In genomic region chr4:118989098-118990080, GRCh38 we compare ENCODE assay signal across 9 cellular contexts.
A peak's percentile ranks its signal among the peaks of the same experiment; 100 is the strongest.
DNase-seq lines count a peak whose midpoint lies in the region; ATAC-seq, FAIRE-seq and TF ChIP-seq lines count a peak whose summit lies in the region.
"Had no signal": no experiment of that assay in that cellular context is flagged by ENCODE, and none has a peak within 500 bp of the region (broad histone marks: within the 10 kb centered on the region; RNA-seq: fewer than 3 reads in every experiment).

No MANE protein-coding gene starts in this region.

- BruUV-seq in MCF 10A (replicated peaks; lab: Mats Ljungman, UMichigan), result no TSS peak

- peak overlapping the region; percentile 65 for H3K4me2 ChIP-seq in keratinocyte (ENCODE audit: control insufficient read depth, extremely low read depth, insufficient read depth, low read depth, low read length)

- H3K36me3 ChIP-seq in keratinocyte (ENCODE audit: control insufficient read depth in 2 of 2, extremely low read depth in 1 of 2, insufficient read depth in 2 of 2, low read length in 2 of 2), result no peaks in the 10 kb centered on the region
- H3K36me3 ChIP-seq in thoracic aorta, result no peaks in the 10 kb centered on the region

- intact Hi-C loops in MCF 10A (cut with micrococcal nuclease), result loop anchor here (1.0 to 10.0 kb wide), 5 partner anchors 37 to 795 kb away; partner anchors contain the start of gene USP53

- H3K27ac Mint-ChIP-seq in MCF 10A (ENCODE audit: low read depth, unreplicated experiment), result peak overlapping the region; percentile 96

- H3K4me3 ChIP-seq in keratinocyte (ENCODE audit: control insufficient read depth in 2 of 3, extremely low read depth in 1 of 3, insufficient read depth in 2 of 3, low read depth in 1 of 3, low read length in 3 of 3) (no peak overlapping the region), thoracic aorta (no peak overlapping the region)

- peak overlapping the region; percentile 98 for H3K27ac ChIP-seq in keratinocyte (ENCODE audit: control insufficient read depth, insufficient read depth, low read length)
- peak overlapping the region; percentile 91 to 96 for H3K27ac ChIP-seq in thoracic aorta

- ATAC-seq in thoracic aorta (ENCODE audit: insufficient number of reproducible peaks, low FRiP score, low read depth) (peak; percentile 54), HG03108 (IDR thresholded peaks at IDR 0.05; ENCODE audit: unreplicated experiment) (no peak)

- H3K4me1 Mint-ChIP-seq in MCF 10A (ENCODE audit: insufficient read depth, unreplicated experiment), result peaks cover 25% of the 10 kb centered on the region

- no peak for TF ChIP-seq CTCF in MCF 10A (IDR thresholded peaks at IDR 0.05; ENCODE audit: unreplicated experiment)
- no peak for TF ChIP-seq CTCF in keratinocyte (optimal IDR thresholded peaks at IDR 0.05 in 1 of 3, IDR thresholded peaks at IDR 0.05 in 1 of 3, conservative IDR thresholded peaks at IDR 0.05 in 1 of 3; ENCODE audit: extremely low read depth in 1 of 3, insufficient read depth in 2 of 3, low read length in 3 of 3)
- TF ChIP-seq CTCF in thoracic aorta (IDR thresholded peaks at IDR 0.05), result no peak

- H4K20me1 ChIP-seq in keratinocyte (ENCODE audit: control insufficient read depth, extremely low read depth, insufficient read depth, low read length), result no peaks in the 10 kb centered on the region

- dilution Hi-C loops in keratinocyte (cut with MboI; ENCODE audit: extremely low pct_ligation_motif_present, low sequenced_read_pairs), result loop anchor here (25.0 kb wide), 1 partner anchor 248 kb away; no protein-coding TSS in a partner anchor

- POLR2A ChIA-PET in HEK293T (lab: Yijun Ruan, JAX) (no interaction called here), MCF 10A (lab: Yijun Ruan, JAX) (interaction anchor here (0.6 to 6.1 kb wide), 20 partner anchors 8 to 1076 kb away, joined by 3 to 152 read pairs (median 4); partner anchors contain the start of gene USP53)

- peaks cover 21% of the 10 kb centered on the region for H3K4me1 ChIP-seq in keratinocyte (ENCODE audit: control insufficient read depth, extremely low read depth, insufficient read depth, low read length)
- H3K4me1 ChIP-seq in thoracic aorta (ENCODE audit: control insufficient read depth in 1 of 2, low read depth in 2 of 2), result peaks cover 44 to 95% of the 10 kb centered on the region in 2 donors

- H3K9me3 ChIP-seq in keratinocyte (ENCODE audit: control insufficient read depth, low read depth, low read length), result no peaks in the 10 kb centered on the region
- H3K9me3 ChIP-seq in thoracic aorta, result no peaks in the 10 kb centered on the region

- H3K4me3 Mint-ChIP-seq in MCF 10A (ENCODE audit: unreplicated experiment), result peak overlapping the region; percentile 23

- H3K9me1 ChIP-seq in keratinocyte (ENCODE audit: control insufficient read depth, extremely low read depth, insufficient read depth, low read length), result no peaks in the 10 kb centered on the region

- no peaks in the 10 kb centered on the region for H3K36me3 Mint-ChIP-seq in MCF 10A (ENCODE audit: insufficient read depth, unreplicated experiment)

- H3K27me3 ChIP-seq in keratinocyte (ENCODE audit: control insufficient read depth, extremely low read depth, insufficient read depth, low read length) (no peaks in the 10 kb centered on the region), thoracic aorta (replicated peaks; ENCODE audit: insufficient read depth) (no peaks in the 10 kb centered on the region)

- DNase-seq in HEK293T (ENCODE audit: extremely low spot score) (no peak), MCF 10A (ENCODE audit: unreplicated experiment) (peak; percentile 91), keratinocyte (ENCODE audit: low read depth, low spot score) (peak; percentile 91), thoracic aorta (ENCODE audit: low spot score) (no peak), HuH-7.5 (ENCODE audit: low spot score) (no peak), NCI-H748 treated with DMSO at 0.1 percent for 48 hours (lab: John Stamatoyannopoulos, UW) (no peak), SK-N-DZ (ENCODE audit: low spot score) (no peak)
- DNase-seq: activated effector memory CD4-positive, alpha-beta T cell treated with Interleukin-2 at 50 U/mL for 16 hours had no signal

- H3K27me3 Mint-ChIP-seq in MCF 10A (ENCODE audit: insufficient read depth, unreplicated experiment), result no peaks in the 10 kb centered on the region

- H2AFZ ChIP-seq in keratinocyte (ENCODE audit: control insufficient read depth, low read length), result no peak overlapping the region

- peak; percentile 99 for FAIRE-seq in keratinocyte (lab: Jason Lieb, UNC)

- no peaks in the 10 kb centered on the region for H3K9me3 Mint-ChIP-seq in MCF 10A (ENCODE audit: unreplicated experiment)

- H3K79me2 ChIP-seq in keratinocyte (ENCODE audit: control insufficient read depth, insufficient read depth, low read length), result no peaks in the 10 kb centered on the region

- CTCF ChIA-PET in HEK293T (lab: Yijun Ruan, JAX), result no interaction called here
- CTCF ChIA-PET in MCF 10A (lab: Yijun Ruan, JAX), result interaction anchor here (0.6 to 2.8 kb wide), 16 partner anchors 11 to 611 kb away, joined by 3 to 13 read pairs (median 4); partner anchors contain the start of gene USP53

- H3K9ac ChIP-seq in keratinocyte (ENCODE audit: control insufficient read depth, extremely low read depth, insufficient read depth, low read length), result peak overlapping the region; percentile 75

TF ChIP-seq in HEK293T, 16 proteins besides CTCF, POLR2A, EP300 and RAD21:
- TF ChIP-seq PKNOX1 (IDR thresholded peaks at IDR 0.05), result 0 out of 2 replicates have a peak, but pooled peaks have one; percentile 6
- no peak for TF ChIP-seq ZNF384 (IDR thresholded peaks at IDR 0.05)

Comparison
In these comparisons a context has a peak if more than half of its experiments do, and no peak if none do; other contexts are left out.
1. DNase-seq: peak in MCF 10A (single experiment) and keratinocyte (single experiment); none in HEK293T (single experiment), thoracic aorta (single experiment), HuH-7.5 (single experiment), NCI-H748 treated with DMSO at 0.1 percent for 48 hours (single experiment) and SK-N-DZ (single experiment).